ENCODE assay signal across 20 cellular contexts in the genomic region with DNA sequence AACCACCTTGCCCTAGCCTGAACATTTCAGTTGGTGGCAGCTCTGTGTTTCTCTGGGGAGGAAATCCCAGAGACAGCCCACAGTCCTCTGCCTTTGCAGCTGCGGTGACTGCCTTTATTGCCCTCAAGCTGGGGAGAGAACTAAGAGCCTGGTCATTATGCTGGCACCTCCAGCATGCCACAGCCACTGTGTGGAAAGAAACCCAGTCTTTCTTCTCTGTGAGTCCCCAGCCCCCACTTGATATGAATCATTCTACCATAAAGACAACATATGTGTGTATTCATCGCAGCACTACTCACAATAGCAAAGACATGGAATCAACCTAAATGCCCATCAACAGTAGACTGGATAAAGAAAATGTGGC.
DNase-seq lines count a peak whose midpoint lies in the region; ATAC-seq and TF ChIP-seq lines count a peak whose summit lies in the region.
"Had no signal": no experiment of that assay in that cellular context is flagged by ENCODE, and none has a peak within 500 bp of the region (broad histone marks: within the 10 kb centered on the region; RNA-seq: fewer than 3 reads in every experiment).

No MANE protein-coding gene starts in this region.

- no peak overlapping the region for H2BK20ac ChIP-seq in H9 (ENCODE audit: low read depth, low read length, poor library complexity, severe bottlenecking)

- no peaks in the 10 kb centered on the region for H3K27me3 Mint-ChIP-seq in H9 (ENCODE audit: low read depth)
- H3K27me3 Mint-ChIP-seq: B cell had no signal

- intact Hi-C loops in PC-3 (cut with micrococcal nuclease) (no loop called here), posterior cingulate gyrus (cut with DNase I) (loop anchor here (10.0 kb wide), 1 partner anchor 425 kb away; the partner anchor contains the start of gene HDDC2)

- no TSS peak for BruUV-seq in PC-3 (replicated peaks; lab: Mats Ljungman, UMichigan)

- H2BK120ac ChIP-seq in H9 (ENCODE audit: low read depth, low read length, poor library complexity, severe bottlenecking) = no peak overlapping the region

- no peaks in the 10 kb centered on the region; a peak in 1 of 5 replicates for H3K9me3 Mint-ChIP-seq in H9
- H3K9me3 Mint-ChIP-seq: CD4-positive, alpha-beta T cell; CD8-positive, alpha-beta T cell had no signal

- H4K8ac ChIP-seq in H9 (replicated peaks; ENCODE audit: insufficient read length, low read depth, low read length) = no peak overlapping the region

- no peak for ATAC-seq in PC-3
- ATAC-seq: A549; CD8-positive, alpha-beta T cell; GM12878 had no signal

- H3K27ac ChIP-seq in BLaER1 (peak overlapping the region; percentile 69), H9 (ENCODE audit: insufficient read length, low read depth, low read length) (no peak overlapping the region), PC-3 (ENCODE audit: low read length) (no peak overlapping the region)
- H3K27ac ChIP-seq: 22Rv1, C4-2B had no signal

- peak overlapping the region; percentile 5 for H4K91ac ChIP-seq in H9 (ENCODE audit: insufficient read length, low read depth, low read length)

- H3K79me2 ChIP-seq in H9 (ENCODE audit: insufficient read depth, low read length) = no peaks in the 10 kb centered on the region
- H3K79me2 ChIP-seq in PC-3 (ENCODE audit: low read length) = no peaks in the 10 kb centered on the region

- WGBS in H9 (ENCODE audit: extremely low coverage, insufficient read length, low lambda C conversion rate) = no CpG with 5 or more reads among the region's 2 CpGs

- no peaks in the 10 kb centered on the region for H3K9me3 ChIP-seq in BLaER1
- H3K9me3 ChIP-seq in H9 (ENCODE audit: control insufficient read depth, low read depth, low read length) = no peaks in the 10 kb centered on the region
- H3K9me3 ChIP-seq in PC-3 (ENCODE audit: low read length) = no peaks in the 10 kb centered on the region
- H3K9me3 ChIP-seq: A549, Caco-2 had no signal

- no peak overlapping the region for H2AK5ac ChIP-seq in H9 (ENCODE audit: insufficient read length, low read length)

- peaks cover 27% of the 10 kb centered on the region in 2 experiments for H3K4me1 Mint-ChIP-seq in H9

- H3K4ac ChIP-seq in H9 (ENCODE audit: low read depth, low read length) = no peak overlapping the region

- TF ChIP-seq CTCF in H9 (conservative IDR thresholded peaks at IDR 0.05) (no peak), PC-3 (conservative IDR thresholded peaks at IDR 0.05; ENCODE audit: low read depth, low read length) (no peak)

- no peak overlapping the region for H3K23ac ChIP-seq in H9 (ENCODE audit: insufficient read length, low read depth, low read length)

- H2BK5ac ChIP-seq in H9 (ENCODE audit: insufficient read length, low read length) = no peak overlapping the region

- no peaks in the 10 kb centered on the region for H3K27me3 ChIP-seq in BLaER1
- H3K27me3 ChIP-seq in H9 (ENCODE audit: insufficient read depth, low read length) = no peaks in the 10 kb centered on the region
- no peaks in the 10 kb centered on the region for H3K27me3 ChIP-seq in PC-3 (ENCODE audit: low read length)

- no peak overlapping the region for H2BK15ac ChIP-seq in H9 (ENCODE audit: low read depth, low read length)

- H3K14ac ChIP-seq in H9 (ENCODE audit: insufficient read depth, low read length) = no peak overlapping the region

- no peak overlapping the region for H3K18ac ChIP-seq in H9 (ENCODE audit: insufficient read length, low read depth, low read length)

- H3K9ac ChIP-seq in BLaER1 (no peak overlapping the region; the same call in 1 of the 2 replicates), H9 (ENCODE audit: extremely low read depth, insufficient read length, low read length) (no peak overlapping the region), PC-3 (ENCODE audit: low read length) (no peak overlapping the region)

- POLR2A ChIA-PET in PC-3 (lab: Charles Lee; ENCODE audit: unreplicated experiment) = no interaction called here

- H3K9me2 ChIP-seq in PC-3 (replicated peaks; ENCODE audit: low read length) = no peaks in the 10 kb centered on the region

- H2AFZ ChIP-seq in H9 (ENCODE audit: low read length) (no peak overlapping the region), PC-3 (ENCODE audit: low read length) (no peak overlapping the region)

- DNase-seq in H9 (no peak), PC-3 (peak; percentile 4), islet precursor cell (peak; percentile 54), kidney tubule cell (ENCODE audit: low spot score) (no peak), occipital lobe (lab: John Stamatoyannopoulos, UW) (no peak), posterior cingulate gyrus (no peak), NCI-H1417 (lab: John Stamatoyannopoulos, UW) (no peak)
- DNase-seq: AML-193; Caco-2; Calu3; CD4-positive, alpha-beta T cell; CD8-positive, alpha-beta T cell; DMS79 treated with DMSO at 0.1 percent for 48 hours; GDM1 had no signal

- H3K36me3 ChIP-seq in BLaER1 (no peaks in the 10 kb centered on the region), PC-3 (ENCODE audit: low read depth, low read length) (no peaks in the 10 kb centered on the region)

- no peak overlapping the region for H3T11ph ChIP-seq in H9 (ENCODE audit: low read length)

- H4K20me1 ChIP-seq in BLaER1 = no peaks in the 10 kb centered on the region
- H4K20me1 ChIP-seq in H9 (ENCODE audit: control insufficient read depth, insufficient read depth, insufficient read length) = no peaks in the 10 kb centered on the region
- H4K20me1 ChIP-seq in PC-3 (ENCODE audit: low read length) = no peaks in the 10 kb centered on the region

- H3K36me3 Mint-ChIP-seq in H9 (ENCODE audit: insufficient read depth in 1 of 3, low read depth in 3 of 3) = no peaks in the 10 kb centered on the region
- H3K36me3 Mint-ChIP-seq: CD8-positive, alpha-beta T cell had no signal

- H3K4me1 ChIP-seq in BLaER1 (peaks cover 45% of the 10 kb centered on the region), H9 (ENCODE audit: insufficient read depth, low read length) (no peaks in the 10 kb centered on the region), PC-3 (ENCODE audit: insufficient read depth, low read length) (peaks cover 25% of the 10 kb centered on the region)
- H3K4me1 ChIP-seq: Caco-2 had no signal

- H3K23me2 ChIP-seq in H9 (ENCODE audit: insufficient read length, low read depth, low read length, poor library complexity, severe bottlenecking) = no peaks in the 10 kb centered on the region

- CTCF ChIA-PET in PC-3 (lab: Charles Lee) = no interaction called here

- H3K4me3 ChIP-seq in BLaER1 (no peak overlapping the region), PC-3 (ENCODE audit: low read length) (no peak overlapping the region)
- H3K4me3 ChIP-seq: A549, GM12878 had no signal

- no peaks in the 10 kb centered on the region for H3F3A ChIP-seq in PC-3 (ENCODE audit: low read length, unreplicated experiment)

- H3K27ac Mint-ChIP-seq in H9 = no peak overlapping the region
- H3K27ac Mint-ChIP-seq: B cell; CD4-positive, alpha-beta T cell; CD8-positive, alpha-beta T cell had no signal

- H3K4me3 Mint-ChIP-seq in H9 = no peak overlapping the region
- H3K4me3 Mint-ChIP-seq: B cell; CD4-positive, alpha-beta T cell; CD8-positive, alpha-beta T cell had no signal

- no peak overlapping the region for H4K5ac ChIP-seq in H9 (ENCODE audit: insufficient read length, low read depth, low read length)

- H3K4me2 ChIP-seq in BLaER1 = peak overlapping the region; percentile 46
- H3K4me2 ChIP-seq in H9 (ENCODE audit: insufficient read depth, insufficient read length, low read length) = no peak overlapping the region
- no peak overlapping the region for H3K4me2 ChIP-seq in PC-3 (ENCODE audit: low read length)
- H3K4me2 ChIP-seq: A549 had no signal

- no peak overlapping the region for H3K56ac ChIP-seq in H9 (ENCODE audit: insufficient read length, low read depth, low read length)

- no peaks in the 10 kb centered on the region for H3K79me1 ChIP-seq in H9 (ENCODE audit: insufficient read depth, low read depth, low read length, poor library complexity, severe bottlenecking)

- H2BK12ac ChIP-seq in H9 (ENCODE audit: insufficient read length, low read depth, low read length) = no peak overlapping the region

Comparison
In these comparisons a context has a peak if more than half of its experiments do, and no peak if none do; other contexts are left out.
1. DNase-seq: peak in PC-3 (single experiment) and islet precursor cell (single experiment); none in H9 (single experiment), kidney tubule cell (single experiment), occipital lobe (single experiment), posterior cingulate gyrus (0 of 10) and NCI-H1417 (0 of 3).